ENCODE assay signal across 15 cellular contexts in the genomic region with DNA sequence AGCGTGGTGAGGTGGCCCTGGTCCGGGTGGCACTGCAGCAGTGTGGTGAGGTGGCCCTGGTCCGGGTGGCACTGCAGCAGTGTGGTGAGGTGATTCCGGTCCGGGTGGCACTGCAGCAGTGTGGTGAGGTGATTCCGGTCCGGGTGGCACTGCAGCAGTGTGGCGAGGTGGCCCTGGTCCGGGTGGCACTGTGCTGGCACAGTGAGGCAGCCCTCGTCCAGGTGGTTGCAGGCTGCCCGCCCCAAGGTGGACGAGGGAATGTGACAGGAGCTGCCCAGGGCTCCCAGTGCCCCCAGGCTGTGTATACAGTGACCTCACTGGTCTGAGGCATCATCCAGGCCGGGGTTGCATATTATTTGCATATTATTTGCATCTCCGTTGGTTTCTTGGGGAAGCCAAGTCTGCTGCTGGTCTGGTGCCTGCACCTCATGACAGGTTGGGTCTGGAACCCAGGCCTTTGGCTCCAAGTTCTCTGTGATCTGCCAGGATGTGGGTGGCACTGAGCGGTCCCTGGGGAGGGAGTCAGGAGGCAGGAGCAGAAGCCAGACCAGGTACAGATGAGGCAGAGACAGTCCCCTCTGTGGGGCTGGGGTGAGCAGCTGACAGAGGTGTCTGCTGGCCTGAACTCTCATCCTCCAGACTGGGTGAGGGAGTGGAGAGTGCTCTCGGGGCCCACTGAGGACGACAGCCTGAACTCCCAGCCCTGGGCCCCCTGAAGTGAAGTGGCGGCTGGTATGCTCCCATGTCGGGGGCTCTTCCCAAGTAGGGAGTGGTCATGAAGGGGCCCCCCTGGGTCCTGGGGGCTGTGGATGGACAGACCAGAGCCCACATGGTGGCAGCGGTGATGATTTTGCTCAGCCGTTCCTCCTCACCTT.
"Had no signal": no experiment of that assay in that cellular context is flagged by ENCODE, and none has a peak within 500 bp of the region (broad histone marks: within the 10 kb centered on the region; RNA-seq: fewer than 3 reads in every experiment).

No MANE protein-coding gene starts in this region.

- H3K27ac Mint-ChIP-seq: activated naive CD4-positive, alpha-beta T cell treated with anti-CD3 and anti-CD28 coated beads for 36 hours; mesothelial cell of epicardium; neural progenitor cell; T-helper 2 cell treated with Interferon-gamma antibody and Interleukin-4, amounts not matched to agents 5 μg/mL and 100 μg/mL, for 36 hours had no signal

- H3K36me3 ChIP-seq: colonic mucosa, gastroesophageal sphincter, neural progenitor cell, ovary, tibial nerve, vagina had no signal

- H3K36me3 Mint-ChIP-seq: mesothelial cell of epicardium, neural progenitor cell had no signal

- ATAC-seq: gastroesophageal sphincter had no signal

- H3K4me1 ChIP-seq: colonic mucosa, gastroesophageal sphincter, tibial nerve, vagina had no signal

- H3K4me3 Mint-ChIP-seq: activated naive CD4-positive, alpha-beta T cell treated with anti-CD3 and anti-CD28 coated beads for 36 hours; mesothelial cell of epicardium; neural progenitor cell; T-helper 2 cell treated with Interferon-gamma antibody and Interleukin-4, amounts not matched to agents 5 μg/mL and 100 μg/mL, for 36 hours had no signal

- H3K27ac ChIP-seq: colonic mucosa, gastroesophageal sphincter, neural progenitor cell, ovary, skin epidermis, tibial nerve, vagina had no signal

- H3K4me3 ChIP-seq: colonic mucosa, gastroesophageal sphincter, neural progenitor cell, ovary, skin epidermis, tibial nerve, vagina had no signal

- H3K9me3 ChIP-seq: colonic mucosa, gastroesophageal sphincter, ovary, vagina had no signal

- H3K9me3 Mint-ChIP-seq: activated naive CD4-positive, alpha-beta T cell treated with anti-CD3 and anti-CD28 coated beads for 36 hours; mesothelial cell of epicardium; neural progenitor cell; T-helper 2 cell treated with Interferon-gamma antibody and Interleukin-4, amounts not matched to agents 5 μg/mL and 100 μg/mL, for 36 hours had no signal

- H3K27me3 ChIP-seq: colonic mucosa, neural progenitor cell, ovary had no signal

- DNase-seq: activated CD4-positive, alpha-beta T cell treated with anti-CD3 and anti-CD28 coated beads, Interleukin-2, amount 50 U/mL, for 1 hour; activated naive CD4-positive, alpha-beta T cell treated with anti-CD3 and anti-CD28 coated beads for 36 hours; caudate nucleus; colonic mucosa; islet precursor cell; stimulated activated CD4-positive, alpha-beta T cell treated with anti-CD3 and anti-CD28 coated beads, Interleukin-4, amount 100 ng/mL, for 24 hours; stimulated activated naive CD4-positive, alpha-beta T cell had no signal
